10 cellular contexts compared by ENCODE assay signal in genomic region chr1:217027403-217028080, GRCh38.
A peak's percentile ranks its signal among the peaks of the same experiment; 100 is the strongest.
DNase-seq lines count a peak whose midpoint lies in the region; ATAC-seq and TF ChIP-seq lines count a peak whose summit lies in the region.
"Had no signal": no experiment of that assay in that cellular context is flagged by ENCODE, and none has a peak within 500 bp of the region (broad histone marks: within the 10 kb centered on the region; RNA-seq: fewer than 3 reads in every experiment).

No MANE protein-coding gene starts in this region.

- no peaks in the 10 kb centered on the region for H3K9me2 ChIP-seq in OCI-LY7 (ENCODE audit: insufficient read depth, low read length)

- CTCF ChIA-PET in OCI-LY7 (lab: Charles Lee; ENCODE audit: unreplicated experiment): no interaction called here

- H3K4me1 ChIP-seq in OCI-LY7 (ENCODE audit: insufficient read depth, low read length, poor library complexity, severe bottlenecking): peaks cover 16% of the 10 kb centered on the region

- POLR2A ChIA-PET in OCI-LY7 (lab: Charles Lee): interaction anchor here (1.0 kb wide), 1 partner anchor 18 kb away, joined by 5 read pairs; no protein-coding TSS in a partner anchor

- intact Hi-C loops in OCI-LY7 (cut with micrococcal nuclease; ENCODE audit: unreplicated experiment): no loop called here
- intact Hi-C loops in head of caudate nucleus (cut with DNase I): no loop called here

- DNase-seq in OCI-LY7 (ENCODE audit: low spot score) (peak; percentile 43), LoVo (ENCODE audit: low spot score) (no peak), head of caudate nucleus (no peak), GM19238 (ENCODE audit: insufficient read length, low spot score) (no peak)
- no peak for DNase-seq in activated naive CD4-positive, alpha-beta T cell (lab: John Stamatoyannopoulos, UW)
- DNase-seq: amniotic stem cell, NCI-H1048 had no signal

- peak overlapping the region; percentile 66 for H2AFZ ChIP-seq in OCI-LY7 (ENCODE audit: low read length)

- peak overlapping the region; percentile 43 for H3K4me2 ChIP-seq in OCI-LY7 (ENCODE audit: low read length)

- ATAC-seq in GM18502 (IDR thresholded peaks at IDR 0.05; ENCODE audit: poor library complexity, unreplicated experiment) (peak; percentile 99), GM21423 (IDR thresholded peaks at IDR 0.05; ENCODE audit: unreplicated experiment) (peak; percentile 99), HG03097 (IDR thresholded peaks at IDR 0.05; ENCODE audit: low FRiP score, unreplicated experiment) (peak; percentile 95)

- no peak for TF ChIP-seq CTCF in OCI-LY7 (conservative IDR thresholded peaks at IDR 0.05; ENCODE audit: low read length)

- peak overlapping the region; percentile 40 for H3K27ac ChIP-seq in OCI-LY7 (ENCODE audit: low read depth, low read length, poor library complexity, severe bottlenecking)

- no peaks in the 10 kb centered on the region for H3K79me2 ChIP-seq in OCI-LY7 (ENCODE audit: insufficient read depth, low read depth, low read length)

- H3K36me3 ChIP-seq in OCI-LY7 (ENCODE audit: insufficient read depth, low read length): no peaks in the 10 kb centered on the region

- no peaks in the 10 kb centered on the region for H3K9me3 ChIP-seq in OCI-LY7 (ENCODE audit: low read length)

- BruUV-seq in OCI-LY7 (replicated peaks; lab: Mats Ljungman, UMichigan): no TSS peak

- H3K4me3 ChIP-seq in OCI-LY7 (ENCODE audit: low read depth, low read length, poor library complexity, severe bottlenecking): peak overlapping the region; percentile 32

- H4K20me1 ChIP-seq in OCI-LY7 (ENCODE audit: insufficient read depth, low read length): no peaks in the 10 kb centered on the region
